Comparison of ENCODE assay signal across 3 cellular contexts in genomic region chr22:36271231-36271630, GRCh38. TPM values are rescaled to one million over a fixed set of nuclear protein-coding genes. Genes with fewer than 3 reads are reported as not detected.
"Had no signal": no experiment of that assay in that cellular context is flagged by ENCODE, and none has a peak within 500 bp of the region (broad histone marks: within the 10 kb centered on the region; RNA-seq: fewer than 3 reads in every experiment).

No MANE protein-coding gene starts in this region.

RNA-seq across cellular contexts. Expression of gene APOL1, which starts 18.3 kb away (rescaled TPM):
- total RNA-seq: GM23338, H1, H9 had no signal
- polyA plus RNA-seq: H1 had no signal
